ENCODE assay signal across 9 cellular contexts in genomic region chr16:9123871-9124270, GRCh38. TPM values are rescaled to one million over a fixed set of nuclear protein-coding genes. Genes with fewer than 3 reads are reported as not detected.
DNase-seq lines count a peak whose midpoint lies in the region; ATAC-seq and TF ChIP-seq lines count a peak whose summit lies in the region.
"Had no signal": no experiment of that assay in that cellular context is flagged by ENCODE, and none has a peak within 500 bp of the region (broad histone marks: within the 10 kb centered on the region; RNA-seq: fewer than 3 reads in every experiment).

No MANE protein-coding gene starts in this region.

- H3K27ac ChIP-seq in breast epithelium: peak overlapping the region; percentile 26 to 79

- intact Hi-C loops in breast epithelium (cut with DNase I; ENCODE audit: low total_unique reads): no loop called here

- peak overlapping the region; percentile 73 to 93 (median 83) for H3K27ac Mint-ChIP-seq in IgD-negative memory B cell
- H3K27ac Mint-ChIP-seq in natural killer cell treated with Interleukin-12 subunit alpha and Interleukin-12 subunit beta and Interleukin-15 and Interleukin-18, amount 100 ng/mL, for 72 hours: peak overlapping the region; percentile 35 to 45

- no peaks in the 10 kb centered on the region for H3K27me3 Mint-ChIP-seq in IgD-negative memory B cell
- no peaks in the 10 kb centered on the region for H3K27me3 Mint-ChIP-seq in natural killer cell treated with Interleukin-12 subunit alpha and Interleukin-12 subunit beta and Interleukin-15 and Interleukin-18, amount 100 ng/mL, for 72 hours

- H3K36me3 Mint-ChIP-seq in IgD-negative memory B cell: peaks cover 4% of the 10 kb centered on the region
- peaks cover 2% of the 10 kb centered on the region for H3K36me3 Mint-ChIP-seq in natural killer cell treated with Interleukin-12 subunit alpha and Interleukin-12 subunit beta and Interleukin-15 and Interleukin-18, amount 100 ng/mL, for 72 hours

- DNase-seq in COR-L47 (lab: John Stamatoyannopoulos, UW) (peak; percentile 23), breast epithelium (ENCODE audit: low spot score in 2 of 2) (peak; percentile 75 to 82), SW 1271 (lab: John Stamatoyannopoulos, UW) (no peak), kidney glomerular epithelial cell (lab: John Stamatoyannopoulos, UW) (no peak), midbrain (lab: John Stamatoyannopoulos, UW) (no peak), DMS79 (lab: John Stamatoyannopoulos, UW) (no peak)
- no peak for DNase-seq in natural killer cell treated with Interleukin-12 subunit alpha and Interleukin-12 subunit beta and Interleukin-15 and Interleukin-18, amount 100 ng/mL, for 72 hours (ENCODE audit: low spot score)
- DNase-seq: KG1 had no signal

- ATAC-seq in natural killer cell treated with Interleukin-12 subunit alpha and Interleukin-12 subunit beta and Interleukin-15 and Interleukin-18, amount 100 ng/mL, for 72 hours: no peak

- TF ChIP-seq CTCF in breast epithelium (IDR thresholded peaks at IDR 0.05): no peak

- no peaks in the 10 kb centered on the region for H3K9me3 Mint-ChIP-seq in IgD-negative memory B cell
- no peaks in the 10 kb centered on the region for H3K9me3 Mint-ChIP-seq in natural killer cell treated with Interleukin-12 subunit alpha and Interleukin-12 subunit beta and Interleukin-15 and Interleukin-18, amount 100 ng/mL, for 72 hours

- no peak for TF ChIP-seq POLR2A in breast epithelium (IDR thresholded peaks at IDR 0.05)

- peaks cover 4 to 7% of the 10 kb centered on the region in 2 donors for H3K4me1 ChIP-seq in breast epithelium

- H3K4me3 ChIP-seq in breast epithelium: no peak overlapping the region

- H3K4me1 Mint-ChIP-seq in IgD-negative memory B cell: peaks cover 43 to 49% (median 46%) of the 10 kb centered on the region in 3 donors
- peaks cover 52 to 61% of the 10 kb centered on the region in 2 donors for H3K4me1 Mint-ChIP-seq in natural killer cell treated with Interleukin-12 subunit alpha and Interleukin-12 subunit beta and Interleukin-15 and Interleukin-18, amount 100 ng/mL, for 72 hours (ENCODE audit: low read depth in 2 of 2)

- no peaks in the 10 kb centered on the region for H3K36me3 ChIP-seq in breast epithelium

- H3K9me3 ChIP-seq in breast epithelium: no peaks in the 10 kb centered on the region

- no peaks in the 10 kb centered on the region for H3K27me3 ChIP-seq in breast epithelium

- peak overlapping the region in 3 of 4 donors; percentile 47 to 82 (median 70) for H3K4me3 Mint-ChIP-seq in IgD-negative memory B cell
- no peak overlapping the region for H3K4me3 Mint-ChIP-seq in natural killer cell treated with Interleukin-12 subunit alpha and Interleukin-12 subunit beta and Interleukin-15 and Interleukin-18, amount 100 ng/mL, for 72 hours

RNA-seq across cellular contexts. Expression of gene HAPSTR1, which starts 32.4 kb away (rescaled TPM):
- polyA plus RNA-seq in IgD-negative memory B cell: 20.2 TPM
- 10 to 100 TPM; 39.0 to 63.5 (median 50.1) TPM for total RNA-seq in breast epithelium
- 10 to 100 TPM; 65.5 to 72.6 TPM for total RNA-seq in natural killer cell treated with Interleukin-12 subunit alpha and Interleukin-12 subunit beta and Interleukin-15 and Interleukin-18, amount 100 ng/mL, for 72 hours

Comparison
In these comparisons a context has a peak if more than half of its experiments do, and no peak if none do; other contexts are left out.
1. DNase-seq: peak in COR-L47 (single experiment) and breast epithelium (2 of 2); none in natural killer cell treated with Interleukin-12 subunit alpha and Interleukin-12 subunit beta and Interleukin-15 and Interleukin-18, amount 100 ng/mL, for 72 hours (single experiment), SW 1271 (0 of 2), kidney glomerular epithelial cell (single experiment), midbrain (single experiment) and DMS79 (single experiment).